Comparison of ENCODE assay signal across 21 cellular contexts in the genomic region with DNA sequence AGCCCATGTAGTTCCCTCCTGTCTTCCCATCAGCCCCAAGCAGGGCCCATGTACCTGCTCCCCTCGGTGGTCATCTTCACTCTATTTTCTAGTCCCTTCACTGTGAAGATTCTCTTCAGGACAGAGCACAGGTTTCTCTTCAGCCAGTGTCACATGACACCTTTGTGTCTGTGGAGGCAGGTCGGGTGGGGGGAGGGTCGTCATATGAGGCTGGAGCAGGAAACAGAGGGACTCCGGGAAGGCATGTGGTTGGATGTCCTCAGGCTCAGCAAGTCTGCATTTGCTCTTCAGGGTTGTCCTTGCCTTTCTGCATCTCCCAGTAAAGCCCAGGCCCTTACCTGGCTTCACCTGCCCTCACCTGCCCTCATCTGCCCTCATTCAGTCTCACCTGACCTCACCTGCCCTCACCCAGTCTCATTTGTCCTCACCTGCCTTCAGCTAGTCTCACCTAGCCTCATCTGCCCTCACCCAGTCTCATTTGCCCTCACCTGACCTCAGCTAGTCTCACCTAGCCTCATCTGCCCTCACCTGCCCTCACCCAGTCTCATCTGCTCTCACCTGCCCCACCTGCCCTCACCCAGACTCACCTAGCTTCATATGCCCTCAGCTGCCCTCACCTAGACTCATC.
DNase-seq lines count a peak whose midpoint lies in the region; ATAC-seq, FAIRE-seq and TF ChIP-seq lines count a peak whose summit lies in the region.
"Had no signal": no experiment of that assay in that cellular context is flagged by ENCODE, and none has a peak within 500 bp of the region (broad histone marks: within the 10 kb centered on the region; RNA-seq: fewer than 3 reads in every experiment).

No MANE protein-coding gene starts in this region.

- no peaks in the 10 kb centered on the region for H3K36me3 Mint-ChIP-seq in endodermal cell (ENCODE audit: low read depth)
- H3K36me3 Mint-ChIP-seq in neural crest cell (ENCODE audit: low read depth) = no peaks in the 10 kb centered on the region
- no peaks in the 10 kb centered on the region for H3K36me3 Mint-ChIP-seq in activated CD4-positive, alpha-beta memory T cell treated with anti-CD3 and anti-CD28 coated beads for 36 hours
- H3K36me3 Mint-ChIP-seq: natural killer cell had no signal

- TF ChIP-seq CTCF in endodermal cell (conservative IDR thresholded peaks at IDR 0.05) (no peak), neural crest cell (conservative IDR thresholded peaks at IDR 0.05) (no peak)

- no peak overlapping the region for H3K4me3 ChIP-seq in endodermal cell (ENCODE audit: low read length)
- H3K4me3 ChIP-seq: dorsolateral prefrontal cortex, prostate gland, thoracic aorta had no signal

- H3K4me3 Mint-ChIP-seq in endodermal cell (no peak overlapping the region), neural crest cell (no peak overlapping the region)
- H3K4me3 Mint-ChIP-seq in activated CD4-positive, alpha-beta memory T cell treated with anti-CD3 and anti-CD28 coated beads for 36 hours = no peak overlapping the region
- H3K4me3 Mint-ChIP-seq: CD4-positive, alpha-beta T cell; natural killer cell had no signal

- H3K27ac Mint-ChIP-seq in endodermal cell (peak overlapping the region; percentile 8), neural crest cell (ENCODE audit: unreplicated experiment) (peak overlapping the region; percentile 81)
- no peak overlapping the region for H3K27ac Mint-ChIP-seq in activated CD4-positive, alpha-beta memory T cell treated with anti-CD3 and anti-CD28 coated beads for 36 hours
- H3K27ac Mint-ChIP-seq: CD4-positive, alpha-beta T cell; T-helper 17 cell had no signal

- FAIRE-seq in H54 (lab: Jason Lieb, UNC) = no peak
- FAIRE-seq: frontal cortex had no signal

- H3K36me3 ChIP-seq in endodermal cell (ENCODE audit: control insufficient read depth, insufficient read depth, low read length) = no peaks in the 10 kb centered on the region
- H3K36me3 ChIP-seq: prostate gland, thoracic aorta had no signal

- H3K9me3 Mint-ChIP-seq in endodermal cell (no peaks in the 10 kb centered on the region), neural crest cell (peaks cover 9% of the 10 kb centered on the region)
- no peaks in the 10 kb centered on the region for H3K9me3 Mint-ChIP-seq in activated CD4-positive, alpha-beta memory T cell treated with anti-CD3 and anti-CD28 coated beads for 36 hours
- H3K9me3 Mint-ChIP-seq: CD4-positive, alpha-beta T cell; natural killer cell had no signal

- no peaks in the 10 kb centered on the region for H3K27me3 ChIP-seq in endodermal cell (ENCODE audit: control insufficient read depth, insufficient read depth, low read length, poor library complexity, severe bottlenecking)
- H3K27me3 ChIP-seq: dorsolateral prefrontal cortex had no signal

- WGBS in endodermal cell (ENCODE audit: insufficient coverage in 1 of 2, insufficient read length in 1 of 2), 2 experiments = 35 to 46% methylated on average over 2 to 4 of the region's 4 CpGs

- intact Hi-C loops in activated CD4-positive, alpha-beta memory T cell treated with anti-CD3 and anti-CD28 coated beads for 36 hours (cut with micrococcal nuclease) = no loop called here

- H3K27ac ChIP-seq in endodermal cell (ENCODE audit: low read depth, low read length) = no peak overlapping the region
- H3K27ac ChIP-seq: dorsolateral prefrontal cortex, prostate gland, thoracic aorta had no signal

- ATAC-seq in HG03378 (IDR thresholded peaks at IDR 0.05; ENCODE audit: unreplicated experiment) = no peak
- ATAC-seq: left cardiac atrium, natural killer cell, T-helper 17 cell had no signal

- peaks cover 13% of the 10 kb centered on the region for H3K4me1 Mint-ChIP-seq in endodermal cell
- H3K4me1 Mint-ChIP-seq in neural crest cell = no peaks in the 10 kb centered on the region
- H3K4me1 Mint-ChIP-seq in activated CD4-positive, alpha-beta memory T cell treated with anti-CD3 and anti-CD28 coated beads for 36 hours (ENCODE audit: low read depth) = peaks cover 9% of the 10 kb centered on the region

- peaks cover 9% of the 10 kb centered on the region for H3K27me3 Mint-ChIP-seq in endodermal cell (ENCODE audit: insufficient read depth)
- H3K27me3 Mint-ChIP-seq in neural crest cell (ENCODE audit: low read depth) = no peaks in the 10 kb centered on the region
- no peaks in the 10 kb centered on the region for H3K27me3 Mint-ChIP-seq in activated CD4-positive, alpha-beta memory T cell treated with anti-CD3 and anti-CD28 coated beads for 36 hours
- H3K27me3 Mint-ChIP-seq: CD4-positive, alpha-beta T cell; T-helper 17 cell had no signal

- TF ChIP-seq POLR2A in H54 (IDR thresholded peaks at IDR 0.05; ENCODE audit: low read depth, low read length) = no peak

- POLR2A ChIA-PET in activated CD4-positive, alpha-beta memory T cell treated with anti-CD3 and anti-CD28 coated beads for 36 hours (lab: Charles Lee) = no interaction called here

- no peaks in the 10 kb centered on the region for H3K9me3 ChIP-seq in endodermal cell (ENCODE audit: control insufficient read depth, low read length)
- H3K9me3 ChIP-seq: prostate gland, thoracic aorta had no signal

- DNase-seq in DMS53 (lab: John Stamatoyannopoulos, UW) = peak; percentile 92
- peak; percentile 91 for DNase-seq in NCI-H2029 (lab: John Stamatoyannopoulos, UW)
- peak; percentile 76 for DNase-seq in endodermal cell
- DNase-seq in neural crest cell (ENCODE audit: low read depth, low spot score) = no peak
- no peak for DNase-seq in activated CD4-positive, alpha-beta memory T cell treated with anti-CD3 and anti-CD28 coated beads for 36 hours
- DNase-seq in H54 (ENCODE audit: insufficient read length, low spot score) = no peak
- no peak for DNase-seq in activated CD4-positive, alpha-beta T cell treated with anti-CD3 and anti-CD28 coated beads for 48 hours
- DNase-seq: activated gamma-delta T cell treated with Interleukin-2 at 50 U/mL for 16 hours; amygdala; caudate nucleus; CD4-positive, alpha-beta T cell; dorsolateral prefrontal cortex; left cardiac atrium; natural killer cell; NCI-H1436; NCI-H446; T-helper 17 cell had no signal

- CTCF ChIA-PET in activated CD4-positive, alpha-beta memory T cell treated with anti-CD3 and anti-CD28 coated beads for 36 hours (lab: Charles Lee) = no interaction called here

- H3K4me1 ChIP-seq in endodermal cell (ENCODE audit: control insufficient read depth, insufficient read depth, low read length) = no peaks in the 10 kb centered on the region
- H3K4me1 ChIP-seq: prostate gland had no signal

- no peak overlapping the region for H3K9ac ChIP-seq in endodermal cell (ENCODE audit: extremely low read depth, low read length, poor library complexity, severe bottlenecking)

Comparison
In these comparisons a context has a peak if more than half of its experiments do, and no peak if none do; other contexts are left out.
1. DNase-seq: peak in DMS53 (single experiment), NCI-H2029 (single experiment) and endodermal cell (single experiment); none in neural crest cell (single experiment), activated CD4-positive, alpha-beta memory T cell treated with anti-CD3 and anti-CD28 coated beads for 36 hours (single experiment), H54 (single experiment) and activated CD4-positive, alpha-beta T cell treated with anti-CD3 and anti-CD28 coated beads for 48 hours (single experiment).